ENCODE assay signal across 2 cellular contexts in genomic region chr2:108067820-108068405, GRCh38.
TF ChIP-seq lines count a peak whose summit lies in the region.

No MANE protein-coding gene starts in this region.

TF ChIP-seq in SK-N-SH treated with all-trans-retinoic acid at 6 μM for 48 hours, 23 proteins besides CTCF, POLR2A, EP300 and RAD21:
- peak; percentile 73; the same call in 1 of the 2 replicates for TF ChIP-seq CREB5 (CRISPR knock-in tag; IDR thresholded peaks at IDR 0.05; ENCODE audit: low read depth)
- TF ChIP-seq ZNF565 (CRISPR knock-in tag; conservative IDR thresholded peaks at IDR 0.05; ENCODE audit: low read depth) = no peak
- no peak for TF ChIP-seq TCF4 (CRISPR knock-in tag; IDR thresholded peaks at IDR 0.05; ENCODE audit: borderline replicate concordance)
- TF ChIP-seq ZFP3 (CRISPR knock-in tag; IDR thresholded peaks at IDR 0.05) = peak; percentile 47; the same call in 1 of the 2 replicates
- TF ChIP-seq TOX (CRISPR knock-in tag; IDR thresholded peaks at IDR 0.05; ENCODE audit: borderline replicate concordance) = no peak
- TF ChIP-seq SNAI2 (CRISPR knock-in tag; IDR thresholded peaks at IDR 0.05) = peak; percentile 86; the same call in 1 of the 2 replicates
- TF ChIP-seq CSDC2 (CRISPR knock-in tag; IDR thresholded peaks at IDR 0.05) = peak; percentile 82; the same call in 1 of the 2 replicates
- peak; percentile 89 for TF ChIP-seq ISL1 (CRISPR knock-in tag; IDR thresholded peaks at IDR 0.05)
- TF ChIP-seq PATZ1 (CRISPR knock-in tag; IDR thresholded peaks at IDR 0.05; ENCODE audit: borderline replicate concordance) = peak; percentile 38; the same call in 1 of the 2 replicates
- no peak for TF ChIP-seq ZNF8 (CRISPR knock-in tag; IDR thresholded peaks at IDR 0.05)
- TF ChIP-seq PPARA (CRISPR knock-in tag; IDR thresholded peaks at IDR 0.05; ENCODE audit: borderline replicate concordance) = no peak

TF ChIP-seq in SK-N-SH, 30 proteins besides CTCF, POLR2A, EP300 and RAD21:
- TF ChIP-seq USF1 (IDR thresholded peaks at IDR 0.05; ENCODE audit: borderline replicate concordance, low read depth) = no peak
- TF ChIP-seq JUND (IDR thresholded peaks at IDR 0.05) = no peak
- TF ChIP-seq EZH2phosphoT487 (IDR thresholded peaks at IDR 0.05; ENCODE audit: borderline replicate concordance, low read depth) = no peak
- TF ChIP-seq MEF2A (IDR thresholded peaks at IDR 0.05; ENCODE audit: borderline replicate concordance, low read depth) = no peak
- TF ChIP-seq ELF1 (IDR thresholded peaks at IDR 0.05) = no peak
- no peak for TF ChIP-seq TEAD4 (IDR thresholded peaks at IDR 0.05; ENCODE audit: borderline replicate concordance, insufficient read depth)
TF ChIP-seq in SK-N-SH: peak in this region for 0.
